8 cellular contexts compared by ENCODE assay signal in the genomic region with DNA sequence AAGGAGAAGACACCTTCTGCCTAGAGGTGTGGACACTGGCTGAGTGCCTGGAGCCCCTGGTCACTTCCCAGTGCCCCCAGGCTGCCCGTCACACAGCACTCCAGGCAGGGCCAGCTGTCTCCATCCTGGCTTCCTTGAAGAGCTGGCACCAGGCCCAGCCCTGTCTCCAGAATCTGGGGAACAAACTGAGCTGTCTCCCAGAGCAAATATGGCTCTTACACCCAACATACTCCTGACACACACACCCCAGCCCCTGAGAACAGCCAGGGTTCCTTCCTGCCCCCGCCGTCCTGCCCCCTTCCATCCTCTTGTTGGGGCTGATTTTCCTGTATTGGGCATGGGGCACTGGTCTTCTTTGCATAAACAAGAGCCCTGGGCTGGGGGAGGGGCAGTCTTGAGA. TPM values are rescaled to one million over a fixed set of nuclear protein-coding genes. Genes with fewer than 3 reads are reported as not detected.
DNase-seq lines count a peak whose midpoint lies in the region; ATAC-seq and TF ChIP-seq lines count a peak whose summit lies in the region.

No MANE protein-coding gene starts in this region.

- H3K36me3 ChIP-seq in Peyer's patch = peaks cover 0 to 4% (median 0%) of the 10 kb centered on the region in 3 donors
- no peaks in the 10 kb centered on the region for H3K36me3 ChIP-seq in prostate gland
- peaks cover 4% of the 10 kb centered on the region; the same call in 1 of the 2 replicates for H3K36me3 ChIP-seq in HAP-1 (replicated peaks)

- in situ Hi-C loops in G401 (cut with HindIII; ENCODE audit: low sequenced_read_pairs) = no loop called here
- in situ Hi-C loops in HAP-1 (cut with MboI; ENCODE audit: low sequenced_read_pairs) = no loop called here

- H3K4me1 ChIP-seq in Peyer's patch (peaks cover 35 to 91% (median 42%) of the 10 kb centered on the region in 4 donors), foreskin keratinocyte (peaks cover 26% of the 10 kb centered on the region), prostate gland (replicated peaks) (peaks cover 54% of the 10 kb centered on the region), HAP-1 (peaks cover 10% of the 10 kb centered on the region)

- ATAC-seq in foreskin keratinocyte (no peak), HG03442 (IDR thresholded peaks at IDR 0.05; ENCODE audit: unreplicated experiment) (no peak), HG03457 (IDR thresholded peaks at IDR 0.05; ENCODE audit: unreplicated experiment) (no peak)

- H3K27me3 ChIP-seq in Peyer's patch (no peaks in the 10 kb centered on the region), foreskin keratinocyte (no peaks in the 10 kb centered on the region), prostate gland (replicated peaks; ENCODE audit: insufficient read depth) (no peaks in the 10 kb centered on the region), HAP-1 (ENCODE audit: low read depth) (no peaks in the 10 kb centered on the region)

- H3K9me3 ChIP-seq in Peyer's patch = no peaks in the 10 kb centered on the region
- H3K9me3 ChIP-seq in prostate gland = no peaks in the 10 kb centered on the region
- H3K9me3 ChIP-seq in HAP-1 = no peaks in the 10 kb centered on the region

- 26% methylated on average over 3 of the region's 3 CpGs for whole genome bisulfite sequencing in prostate gland

- intact Hi-C loops in prostate gland (cut with DNase I) = loop anchor here (5.0 kb wide), 1 partner anchor 530 kb away; no protein-coding TSS in a partner anchor

- no peak for TF ChIP-seq CTCF in Peyer's patch (IDR thresholded peaks at IDR 0.05)
- TF ChIP-seq CTCF in foreskin keratinocyte (conservative IDR thresholded peaks at IDR 0.05) = no peak
- TF ChIP-seq CTCF in prostate gland (IDR thresholded peaks at IDR 0.05) = no peak

- H3K27ac ChIP-seq in Peyer's patch (peak overlapping the region; percentile 31 to 88 (median 55)), foreskin keratinocyte (peak overlapping the region; percentile 73), prostate gland (peak overlapping the region; percentile 90 to 91)

- TF ChIP-seq POLR2A in Peyer's patch (IDR thresholded peaks at IDR 0.05) = no peak
- TF ChIP-seq POLR2A in prostate gland (IDR thresholded peaks at IDR 0.05) = no peak

- DNase-seq in G401 (ENCODE audit: low spot score) (peak; percentile 79), Peyer's patch (peak in 1 of 3 donors; percentile 64), foreskin keratinocyte (no peak), prostate gland (ENCODE audit: low spot score) (peak; percentile 51), NCI-H345 treated with DMSO at 0.1 percent for 48 hours (lab: John Stamatoyannopoulos, UW; ENCODE audit: unreplicated experiment) (no peak), HAP-1 (ENCODE audit: low spot score in 2 of 2) (no peak)

- H3K4me3 ChIP-seq in Peyer's patch (peak overlapping the region in 2 of 4 donors; percentile 25 to 32), prostate gland (no peak overlapping the region), HAP-1 (no peak overlapping the region)

RNA-seq across cellular contexts. Expression of a gene that starts 9.1 kb away (rescaled TPM):
- 82.3 and 90.0 TPM in 2 replicates for total RNA-seq in G401 (2014; rRNA removed; shearing (Covaris generic))
- total RNA-seq in Peyer's patch (100 to 1,000 TPM; 121 to 600 (median 488) TPM), foreskin keratinocyte (53.8 and 73.9 TPM in 2 replicates), prostate gland (100 to 1,000 TPM in 1 of 2 donors, 10 to 100 TPM in 1; 84.1 to 133 TPM)
- polyA plus RNA-seq in foreskin keratinocyte = 67.8 and 95.0 TPM in 2 replicates

RNA-seq across cellular contexts. Expression of a gene that starts 18.6 kb away (rescaled TPM):
- total RNA-seq in G401 (2014; rRNA removed; shearing (Covaris generic)) = 31.0 and 32.7 TPM in 2 replicates
- total RNA-seq in Peyer's patch = 10 to 100 TPM; 23.1 to 85.0 (median 37.4) TPM
- 29.3 and 34.2 TPM in 2 replicates for total RNA-seq in foreskin keratinocyte
- polyA plus RNA-seq in foreskin keratinocyte = 32.4 and 35.0 TPM in 2 replicates
- total RNA-seq in prostate gland = 10 to 100 TPM; 29.6 to 49.3 TPM

RNA-seq across cellular contexts. Expression of a gene that starts 20.4 kb away (rescaled TPM):
- 1.4 and 4.2 TPM in 2 replicates for total RNA-seq in G401 (2014; rRNA removed; shearing (Covaris generic))
- total RNA-seq in Peyer's patch (10 to 100 TPM in 1 of 4 donors, 1 to 10 TPM in 3; 1.1 to 35.5 (median 4.4) TPM), foreskin keratinocyte (not detected in 2 replicates), prostate gland (1 to 10 TPM; 1.6 to 2.2 TPM)
- not detected in 2 replicates for polyA plus RNA-seq in foreskin keratinocyte

RNA-seq across cellular contexts. Expression of a gene that starts 44.8 kb away (rescaled TPM):
- total RNA-seq in G401 (2014; rRNA removed; shearing (Covaris generic)) = not detected in 2 replicates
- total RNA-seq in Peyer's patch (1 to 10 TPM in 2 of 4 donors, not detected in 2; 1.1 to 1.7 TPM), foreskin keratinocyte (not detected in 2 replicates), prostate gland (1 to 10 TPM in 1 of 2 donors, under 1 TPM in 1; 0.59 to 1.2 TPM)
- not detected in 2 replicates for polyA plus RNA-seq in foreskin keratinocyte

Comparison
In these comparisons a context has a peak if more than half of its experiments do, and no peak if none do; other contexts are left out.
1. DNase-seq: peak in G401 (single experiment) and prostate gland (single experiment); none in foreskin keratinocyte (0 of 2), NCI-H345 treated with DMSO at 0.1 percent for 48 hours (single experiment) and HAP-1 (0 of 2).
2. Peak in every context shown above with its lines, with median percentiles within 50 percentile points of each other: H3K27ac ChIP-seq.